35 cellular contexts compared by ENCODE assay signal in the genomic region with DNA sequence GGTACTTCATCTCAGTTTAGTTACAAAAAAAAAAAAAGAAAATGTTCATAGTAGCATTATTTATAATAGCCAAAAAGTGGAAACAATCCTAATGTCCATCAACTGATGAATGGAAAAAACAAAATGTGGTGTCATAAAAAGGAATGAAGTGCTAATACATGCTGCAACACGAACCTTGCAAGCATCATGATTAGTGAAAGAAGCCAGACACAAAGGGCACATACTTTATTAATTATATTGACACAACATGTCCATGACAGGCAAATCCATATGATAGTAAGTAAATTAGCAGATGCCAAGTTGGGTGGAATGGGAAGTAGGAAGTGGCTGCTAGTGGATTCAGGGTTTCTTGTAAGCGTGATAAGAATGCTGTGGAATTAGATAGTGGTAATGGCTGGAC. TPM values are rescaled to one million over a fixed set of nuclear protein-coding genes. Genes with fewer than 3 reads are reported as not detected.
"Had no signal": no experiment of that assay in that cellular context is flagged by ENCODE, and none has a peak within 500 bp of the region (broad histone marks: within the 10 kb centered on the region; RNA-seq: fewer than 3 reads in every experiment).

No MANE protein-coding gene starts in this region.

- H3K27me3 Mint-ChIP-seq: activated CD4-positive, alpha-beta memory T cell treated with anti-CD3 and anti-CD28 coated beads for 36 hours; activated CD4-positive, alpha-beta T cell treated with anti-CD3 and anti-CD28 coated beads for 36 hours; activated CD4-positive, alpha-beta T cell treated with anti-CD3 and anti-CD28 coated beads, Interleukin-2, amount 10 ng/mL, durations not matched to agents 24 days and 14 days; activated CD8-positive, alpha-beta memory T cell treated with anti-CD3 and anti-CD28 coated beads, Interleukin-2, amount 10 ng/mL, durations not matched to agents 7 days and 5 days; activated naive CD4-positive, alpha-beta T cell treated with anti-CD3 and anti-CD28 coated beads, Interleukin-2, amount 50 U/mL, for 24 hours; activated naive CD8-positive, alpha-beta T cell treated with anti-CD3 and anti-CD28 coated beads for 36 hours; activated naive CD8-positive, alpha-beta T cell treated with anti-CD3 and anti-CD28 coated beads, Interleukin-2, amount 50 U/mL, for 24 hours; dendritic cell treated with granulocyte-macrophage colony-stimulating factor and Interleukin-4, amounts not matched to agents 40 ng/mL and 50 ng/mL, for 4 days; effector memory CD8-positive, alpha-beta T cell had no signal

- H3K4me1 ChIP-seq: adrenal gland, body of pancreas, foreskin keratinocyte, gastrocnemius medialis, heart left ventricle had no signal

- H3K36me3 ChIP-seq: adrenal gland, cardiac muscle cell had no signal

- H3K27me3 ChIP-seq: adrenal gland, body of pancreas, cardiac muscle cell, foreskin keratinocyte, gastrocnemius medialis, heart left ventricle had no signal

- H3K4me3 Mint-ChIP-seq: activated CD4-positive, alpha-beta memory T cell treated with anti-CD3 and anti-CD28 coated beads for 36 hours; activated CD4-positive, alpha-beta T cell treated with anti-CD3 and anti-CD28 coated beads for 36 hours; activated CD4-positive, alpha-beta T cell treated with anti-CD3 and anti-CD28 coated beads, Interleukin-2, amount 10 ng/mL, durations not matched to agents 24 days and 14 days; activated CD8-positive, alpha-beta memory T cell treated with anti-CD3 and anti-CD28 coated beads, Interleukin-2, amount 10 ng/mL, durations not matched to agents 7 days and 5 days; activated CD8-positive, alpha-beta T cell treated with anti-CD3 and anti-CD28 coated beads, Interleukin-2, amount 10 ng/mL, durations not matched to agents 7 days and 5 days; activated naive CD4-positive, alpha-beta T cell treated with anti-CD3 and anti-CD28 coated beads for 36 hours; activated naive CD4-positive, alpha-beta T cell treated with anti-CD3 and anti-CD28 coated beads, Interleukin-2, amount 50 U/mL, for 24 hours; activated naive CD8-positive, alpha-beta T cell treated with anti-CD3 and anti-CD28 coated beads for 36 hours; activated naive CD8-positive, alpha-beta T cell treated with anti-CD3 and anti-CD28 coated beads, Interleukin-2, amount 50 U/mL, for 24 hours; activated T-helper 1 cell treated with anti-CD3 and anti-CD28 coated beads, Interleukin-12 subunit alpha, Interleukin-12 subunit beta, Interleukin-2, Interleukin-4 antibody, amounts not matched to agents 30 ng/mL and 10 ng/mL and 1 ng/mL, durations not matched to agents 14 hours and 24 hours and 36 hours; dendritic cell treated with granulocyte-macrophage colony-stimulating factor and Interleukin-4, amounts not matched to agents 40 ng/mL and 50 ng/mL, for 4 days; effector memory CD8-positive, alpha-beta T cell had no signal

- ATAC-seq: activated CD4-positive, alpha-beta T cell treated with anti-CD3 and anti-CD28 coated beads for 36 hours; activated CD8-positive, alpha-beta memory T cell treated with anti-CD3 and anti-CD28 coated beads, Interleukin-2, amount 10 ng/mL, durations not matched to agents 7 days and 5 days; activated CD8-positive, alpha-beta T cell treated with anti-CD3 and anti-CD28 coated beads, Interleukin-2, amount 10 ng/mL, durations not matched to agents 7 days and 5 days; activated naive CD8-positive, alpha-beta T cell treated with anti-CD3 and anti-CD28 coated beads, Interleukin-2, amount 50 U/mL, for 24 hours; body of pancreas; effector memory CD8-positive, alpha-beta T cell; foreskin keratinocyte; gastrocnemius medialis; heart left ventricle had no signal

- H3K27ac Mint-ChIP-seq: activated CD4-positive, alpha-beta memory T cell treated with anti-CD3 and anti-CD28 coated beads for 36 hours; activated CD4-positive, alpha-beta T cell treated with anti-CD3 and anti-CD28 coated beads for 36 hours; activated CD4-positive, alpha-beta T cell treated with anti-CD3 and anti-CD28 coated beads, Interleukin-2, amount 10 ng/mL, durations not matched to agents 24 days and 14 days; activated CD8-positive, alpha-beta memory T cell treated with anti-CD3 and anti-CD28 coated beads, Interleukin-2, amount 10 ng/mL, durations not matched to agents 7 days and 5 days; activated CD8-positive, alpha-beta T cell treated with anti-CD3 and anti-CD28 coated beads, Interleukin-2, amount 10 ng/mL, durations not matched to agents 7 days and 5 days; activated naive CD4-positive, alpha-beta T cell treated with anti-CD3 and anti-CD28 coated beads for 36 hours; activated naive CD4-positive, alpha-beta T cell treated with anti-CD3 and anti-CD28 coated beads, Interleukin-2, amount 50 U/mL, for 24 hours; activated naive CD8-positive, alpha-beta T cell treated with anti-CD3 and anti-CD28 coated beads for 36 hours; activated naive CD8-positive, alpha-beta T cell treated with anti-CD3 and anti-CD28 coated beads, Interleukin-2, amount 50 U/mL, for 24 hours; activated T-helper 1 cell treated with anti-CD3 and anti-CD28 coated beads, Interleukin-12 subunit alpha, Interleukin-12 subunit beta, Interleukin-2, Interleukin-4 antibody, amounts not matched to agents 30 ng/mL and 10 ng/mL and 1 ng/mL, durations not matched to agents 14 hours and 24 hours and 36 hours; activated T-helper 2 cell treated with anti-CD3 and anti-CD28 coated beads, Interferon-gamma antibody, Interleukin-2, Interleukin-4, amounts not matched to agents 10 μg/mL and 5 μg/mL and 100 μg/mL, durations not matched to agents 14 hours and 24 hours and 36 hours; dendritic cell treated with granulocyte-macrophage colony-stimulating factor and Interleukin-4, amounts not matched to agents 40 ng/mL and 50 ng/mL, for 4 days had no signal

- H3K27ac ChIP-seq: adrenal gland, body of pancreas, cardiac muscle cell, coronary artery, epithelial cell of prostate, foreskin keratinocyte, gastrocnemius medialis, heart left ventricle had no signal

- DNase-seq: activated CD4-positive, alpha-beta memory T cell treated with anti-CD3 and anti-CD28 coated beads for 36 hours; activated CD4-positive, alpha-beta T cell treated with anti-CD3 and anti-CD28 coated beads for 36 hours; activated CD4-positive, alpha-beta T cell treated with anti-CD3 and anti-CD28 coated beads, Interleukin-2, amount 10 ng/mL, durations not matched to agents 24 days and 14 days; activated CD4-positive, CD25-positive, alpha-beta regulatory T cell; activated CD4-positive, CD25-positive, alpha-beta regulatory T cell treated with anti-CD3 and anti-CD28 coated beads, Interleukin-2, amount 50 U/mL, for 72 hours; activated CD8-positive, alpha-beta memory T cell treated with anti-CD3 and anti-CD28 coated beads, Interleukin-2, amount 10 ng/mL, durations not matched to agents 7 days and 5 days; activated CD8-positive, alpha-beta memory T cell treated with anti-CD3 and anti-CD28 coated beads, Interleukin-2, amount 50 U/mL, for 4 hours; activated CD8-positive, alpha-beta T cell treated with anti-CD3 and anti-CD28 coated beads, Interleukin-2, amount 10 ng/mL, durations not matched to agents 7 days and 5 days; activated effector memory CD4-positive, alpha-beta T cell treated with anti-CD3 and anti-CD28 coated beads, Interleukin-2, amount 50 U/mL, for 16 hours; activated naive CD4-positive, alpha-beta T cell treated with anti-CD3 and anti-CD28 coated beads for 36 hours; activated naive CD8-positive, alpha-beta T cell treated with anti-CD3 and anti-CD28 coated beads for 36 hours; activated naive CD8-positive, alpha-beta T cell treated with anti-CD3 and anti-CD28 coated beads, Interleukin-2, amount 50 U/mL, for 24 hours; activated T-cell treated with anti-CD3 and anti-CD28 coated beads, Interleukin-2, amount 50 U/mL, for 1 hour; activated T-cell treated with anti-CD3 and anti-CD28 coated beads, Interleukin-2, amount 50 U/mL, for 48 hours; adrenal gland; amygdala; aorta; body of pancreas; central memory CD4-positive, alpha-beta T cell; effector CD4-positive, alpha-beta T cell; effector memory CD8-positive, alpha-beta T cell; foreskin keratinocyte; gastrocnemius medialis; glutamatergic neuron; heart left ventricle; T-helper 2 cell had no signal

- H3K9me3 Mint-ChIP-seq: activated naive CD4-positive, alpha-beta T cell treated with anti-CD3 and anti-CD28 coated beads, Interleukin-2, amount 50 U/mL, for 24 hours had no signal

- H3K4me3 ChIP-seq: adrenal gland, body of pancreas, cardiac muscle cell, coronary artery, gastrocnemius medialis, heart left ventricle had no signal

- H3K4me1 Mint-ChIP-seq: activated CD8-positive, alpha-beta memory T cell treated with anti-CD3 and anti-CD28 coated beads, Interleukin-2, amount 10 ng/mL, durations not matched to agents 7 days and 5 days had no signal

RNA-seq across cellular contexts. Expression of gene PCDHGC5, which starts 54.2 kb away (rescaled TPM):
- total RNA-seq: activated CD4-positive, alpha-beta memory T cell treated with anti-CD3 and anti-CD28 coated beads for 36 hours; activated CD4-positive, alpha-beta T cell treated with anti-CD3 and anti-CD28 coated beads for 36 hours; activated CD4-positive, alpha-beta T cell treated with anti-CD3 and anti-CD28 coated beads, Interleukin-2, amount 10 ng/mL, durations not matched to agents 24 days and 14 days; activated CD8-positive, alpha-beta memory T cell treated with anti-CD3 and anti-CD28 coated beads for 36 hours; activated CD8-positive, alpha-beta memory T cell treated with anti-CD3 and anti-CD28 coated beads, Interleukin-2, amount 10 ng/mL, durations not matched to agents 7 days and 5 days; activated CD8-positive, alpha-beta T cell treated with anti-CD3 and anti-CD28 coated beads, Interleukin-2, amount 10 ng/mL, durations not matched to agents 7 days and 5 days; activated naive CD4-positive, alpha-beta T cell treated with anti-CD3 and anti-CD28 coated beads for 36 hours; activated naive CD8-positive, alpha-beta T cell treated with anti-CD3 and anti-CD28 coated beads for 36 hours; activated T-helper 1 cell treated with anti-CD3 and anti-CD28 coated beads, Interleukin-12 subunit alpha, Interleukin-12 subunit beta, Interleukin-2, Interleukin-4 antibody, amounts not matched to agents 30 ng/mL and 10 ng/mL and 1 ng/mL, durations not matched to agents 14 hours and 24 hours and 36 hours; activated T-helper 2 cell treated with anti-CD3 and anti-CD28 coated beads, Interferon-gamma antibody, Interleukin-2, Interleukin-4, amounts not matched to agents 10 μg/mL and 5 μg/mL and 100 μg/mL, durations not matched to agents 14 hours and 24 hours and 36 hours; T-helper 1 cell treated with Interleukin-12 subunit alpha and Interleukin-12 subunit beta and Interleukin-4 antibody, amounts not matched to agents 30 ng/mL and 1 ng/mL, for 36 hours had no signal
- polyA plus RNA-seq: cardiac muscle cell had no signal

RNA-seq across cellular contexts. Expression of gene PCDHGC4, which starts 58.2 kb away (rescaled TPM):
- total RNA-seq: activated CD4-positive, alpha-beta memory T cell treated with anti-CD3 and anti-CD28 coated beads for 36 hours; activated CD4-positive, alpha-beta T cell treated with anti-CD3 and anti-CD28 coated beads for 36 hours; activated CD4-positive, alpha-beta T cell treated with anti-CD3 and anti-CD28 coated beads, Interleukin-2, amount 10 ng/mL, durations not matched to agents 24 days and 14 days; activated CD8-positive, alpha-beta memory T cell treated with anti-CD3 and anti-CD28 coated beads for 36 hours; activated CD8-positive, alpha-beta memory T cell treated with anti-CD3 and anti-CD28 coated beads, Interleukin-2, amount 10 ng/mL, durations not matched to agents 7 days and 5 days; activated CD8-positive, alpha-beta T cell treated with anti-CD3 and anti-CD28 coated beads, Interleukin-2, amount 10 ng/mL, durations not matched to agents 7 days and 5 days; activated naive CD4-positive, alpha-beta T cell treated with anti-CD3 and anti-CD28 coated beads for 36 hours; activated naive CD8-positive, alpha-beta T cell treated with anti-CD3 and anti-CD28 coated beads for 36 hours; activated T-helper 1 cell treated with anti-CD3 and anti-CD28 coated beads, Interleukin-12 subunit alpha, Interleukin-12 subunit beta, Interleukin-2, Interleukin-4 antibody, amounts not matched to agents 30 ng/mL and 10 ng/mL and 1 ng/mL, durations not matched to agents 14 hours and 24 hours and 36 hours; activated T-helper 2 cell treated with anti-CD3 and anti-CD28 coated beads, Interferon-gamma antibody, Interleukin-2, Interleukin-4, amounts not matched to agents 10 μg/mL and 5 μg/mL and 100 μg/mL, durations not matched to agents 14 hours and 24 hours and 36 hours; T-helper 1 cell treated with Interleukin-12 subunit alpha and Interleukin-12 subunit beta and Interleukin-4 antibody, amounts not matched to agents 30 ng/mL and 1 ng/mL, for 36 hours had no signal
